In genomic region chr21:32946654-32947053, GRCh38 we compare ENCODE assay signal across 21 cellular contexts.
"Had no signal": no experiment of that assay in that cellular context is flagged by ENCODE, and none has a peak within 500 bp of the region (broad histone marks: within the 10 kb centered on the region; RNA-seq: fewer than 3 reads in every experiment).

No MANE protein-coding gene starts in this region.

- H2AFZ ChIP-seq: hepatocyte had no signal

- H3K9me3 ChIP-seq: gastroesophageal sphincter, mucosa of descending colon, uterus had no signal

- H3K4me3 ChIP-seq: coronary artery, dorsolateral prefrontal cortex, gastroesophageal sphincter, hepatocyte, mucosa of descending colon, uterus had no signal

- H3K4me1 ChIP-seq: gastroesophageal sphincter, uterus had no signal

- H3K4me2 ChIP-seq: hepatocyte had no signal

- H3K79me2 ChIP-seq: hepatocyte had no signal

- H3K27ac ChIP-seq: brain microvascular endothelial cell, coronary artery, dorsolateral prefrontal cortex, gastroesophageal sphincter, hepatocyte, uterus, VCaP had no signal

- H3K27me3 ChIP-seq: uterus had no signal

- H3K36me3 ChIP-seq: brain microvascular endothelial cell, gastroesophageal sphincter, uterus had no signal

- DNase-seq: activated CD4-positive, alpha-beta T cell treated with anti-CD3 and anti-CD28 coated beads, Interleukin-2, amount 50 U/mL, for 4 hours; activated naive CD8-positive, alpha-beta T cell treated with anti-CD3 and anti-CD28 coated beads, Interleukin-2, amount 10 ng/mL, durations not matched to agents 7 days and 5 days; activated T-cell treated with anti-CD3 and anti-CD28 coated beads, Interleukin-2, amount 50 U/mL, for 24 hours; amniotic stem cell; brain microvascular endothelial cell; dorsolateral prefrontal cortex; effector memory CD4-positive, alpha-beta T cell; left ventricle myocardium superior; mucosa of descending colon; posterior cingulate gyrus; right cardiac atrium; stimulated activated CD4-positive, alpha-beta T cell treated with anti-CD3 and anti-CD28 coated beads, Interleukin-15, amount 100 ng/mL, for 24 hours; stimulated activated CD4-positive, alpha-beta T cell treated with anti-CD3 and anti-CD28 coated beads, Interleukin-2, amount 100 ng/mL, for 24 hours; stimulated activated naive CD4-positive, alpha-beta T cell treated with Interleukin-2 at 50 U/mL for 16 hours; substantia nigra; T-helper 1 cell; uterus had no signal
